Comparison of ENCODE assay signal across 8 cellular contexts in the genomic region with DNA sequence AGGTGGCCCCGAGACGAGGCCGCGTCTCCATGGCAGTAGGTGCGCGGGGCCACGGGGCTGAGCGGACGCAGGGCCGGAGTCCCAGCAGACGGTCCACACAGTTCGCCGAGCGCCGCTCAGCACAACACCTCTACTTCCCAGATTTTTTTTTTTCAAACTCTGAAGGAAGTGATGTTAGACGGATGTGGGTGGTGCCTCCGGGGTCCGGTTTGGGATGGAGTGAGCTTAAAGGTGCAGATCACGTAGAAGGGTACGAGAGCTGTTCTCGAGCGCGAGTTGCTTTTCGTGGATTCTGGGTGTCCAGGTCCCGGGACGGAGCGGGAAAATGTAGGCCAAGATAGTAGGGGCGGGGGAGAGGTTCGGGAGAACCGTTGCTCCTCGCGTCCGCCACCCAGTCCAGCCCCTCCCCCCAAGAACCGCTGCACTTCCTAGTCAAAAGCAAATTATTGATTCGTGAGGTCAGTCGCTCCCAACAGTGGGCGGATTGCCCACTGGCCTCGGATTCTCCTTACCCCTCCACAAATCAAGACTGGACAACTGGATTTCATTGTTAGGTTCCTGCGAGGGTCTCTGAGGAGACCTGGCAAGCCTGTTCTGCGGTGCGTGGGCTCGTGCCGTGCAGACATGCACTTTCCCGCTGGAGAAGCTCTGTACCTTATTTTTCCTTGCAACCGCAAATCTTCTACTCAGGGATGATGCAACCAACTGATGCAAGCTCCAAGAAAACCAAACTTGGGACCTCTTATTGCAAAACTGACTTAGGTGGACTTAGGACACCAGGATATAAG. TPM values are rescaled to one million over a fixed set of nuclear protein-coding genes. Genes with fewer than 3 reads are reported as not detected.
DNase-seq lines count a peak whose midpoint lies in the region; ATAC-seq, FAIRE-seq and TF ChIP-seq lines count a peak whose summit lies in the region.

TXNDC12 (minus strand) TSS at position 126 of the 788 bp plus-strand sequence; CDS start at position 31, 95 bp downstream.

- H3K9me3 ChIP-seq in BLaER1 = no peaks in the 10 kb centered on the region
- no peaks in the 10 kb centered on the region for H3K9me3 ChIP-seq in HepG2 (ENCODE audit: low read length)

- TF ChIP-seq RAD21 in HepG2 (CRISPR knock-in tag; IDR thresholded peaks at IDR 0.05) = no peak; the same call in 1 of the 2 replicates

- DNase-seq in NCI-H774 (lab: John Stamatoyannopoulos, UW) (peak; percentile 88), dermis microvascular lymphatic vessel endothelial cell (ENCODE audit: low read depth in 2 of 2) (peak; percentile 88 to 94), HepG2 (ENCODE audit: low spot score) (peak; percentile 95)
- peak; percentile 72 to 81 for DNase-seq in activated CD4-positive, alpha-beta T cell treated with anti-CD3 and anti-CD28 coated beads, Interleukin-2, amount 50 U/mL, for 48 hours
- peak; percentile 64 for DNase-seq in stimulated activated CD4-positive, alpha-beta T cell treated with anti-CD3 and anti-CD28 coated beads, Interleukin-4, amount 100 ng/mL, for 1 hour

- peaks cover 67% of the 10 kb centered on the region for H3K79me2 ChIP-seq in HepG2 (ENCODE audit: insufficient read depth, low read length)

- TF ChIP-seq CTCF in HepG2 (CRISPR knock-in tag; IDR thresholded peaks at IDR 0.05) = no peak

- CTCF ChIA-PET in HepG2 (lab: Yijun Ruan, JAX; ENCODE audit: low intra/inter-chr PET ratio, low total read pairs) = no interaction called here

- BruUV-seq in HepG2 (replicated peaks; lab: Mats Ljungman, UMichigan) = TSS peak; percentile 54

- in situ Hi-C loops in HepG2 (cut with HindIII; ENCODE audit: extremely low pct_ligation_motif_present, low pct_unique_long_range_greater_than_20kb) = no loop called here

- H3K27me3 ChIP-seq in BLaER1 (no peaks in the 10 kb centered on the region), HepG2 (ENCODE audit: control insufficient read depth in 1 of 2, insufficient read depth in 2 of 2, low read length in 2 of 2) (no peaks in the 10 kb centered on the region; a peak in 1 of 5 replicates)

- H3K4me3 ChIP-seq in BLaER1 (peak within 1 kb of the TSS; percentile 89), HepG2 (replicated peaks in 1 of 3; ENCODE audit: insufficient read depth in 1 of 3, low read depth in 2 of 3, low read length in 3 of 3) (peak within 1 kb of the TSS; percentile 85 to 89 (median 87))

- intact Hi-C loops in HepG2 (cut with micrococcal nuclease; ENCODE audit: unreplicated experiment) = loop anchor here (2.0 kb wide), 1 partner anchor 26 kb away; no protein-coding TSS in a partner anchor

- H3K36me3 ChIP-seq in BLaER1 (peaks cover 27% of the 10 kb centered on the region), HepG2 (replicated peaks in 1 of 2; ENCODE audit: control insufficient read depth in 1 of 2, insufficient read depth in 2 of 2, low read length in 2 of 2) (peaks cover under 1 to 7% of the 10 kb centered on the region in 2 experiments; a peak in 4 of 5 replicates)

- POLR2A ChIA-PET in HepG2 (lab: Yijun Ruan, JAX) = interaction anchor here (0.7 to 5.3 kb wide), 23 partner anchors 9 to 348 kb away, joined by 3 to 80 read pairs (median 4); partner anchors contain the start of genes CC2D1B and KTI12

- no peak within 1 kb of the TSS for H2AFZ ChIP-seq in HepG2 (ENCODE audit: low read length)

- TF ChIP-seq EP300 in HepG2 (IDR thresholded peaks at IDR 0.05; ENCODE audit: low read depth in 2 of 2, low read length in 2 of 2) (peak in 1 of 2 experiments; percentile 40; a peak in 1 of 4 replicates), HepG2 (CRISPR knock-in tag; IDR thresholded peaks at IDR 0.05; ENCODE audit: borderline replicate concordance) (peak; percentile 56; the same call in 1 of the 2 replicates)

- peak; percentile 56 for FAIRE-seq in HepG2 (lab: Jason Lieb, UNC)

- TF ChIP-seq POLR2A in HepG2 (IDR thresholded peaks at IDR 0.05; ENCODE audit: insufficient read depth in 1 of 2, low read depth in 2 of 2, low read length in 2 of 2) = peak; percentile 84 to 88

- peak within 1 kb of the TSS; percentile 96 for H3K27ac ChIP-seq in BLaER1
- H3K27ac ChIP-seq in HepG2 (ENCODE audit: extremely low read length, insufficient read depth, low read length) = peak within 1 kb of the TSS; percentile 91

- WGBS in HepG2 (ENCODE audit: low lambda C conversion rate) = 3% methylated on average over 19 of the region's 45 CpGs

- peak; percentile 33 for ATAC-seq in GM19324 (IDR thresholded peaks at IDR 0.05; ENCODE audit: low FRiP score, unreplicated experiment)
- peak; percentile 48 for ATAC-seq in HG03571 (IDR thresholded peaks at IDR 0.05; ENCODE audit: unreplicated experiment)
- peak; percentile 88 for ATAC-seq in HepG2

- H3K4me1 ChIP-seq in BLaER1 = peaks cover 48% of the 10 kb centered on the region
- H3K4me1 ChIP-seq in HepG2 (ENCODE audit: insufficient read depth, low read length) = peaks cover 51% of the 10 kb centered on the region

- H3K9ac ChIP-seq in BLaER1 (peak within 1 kb of the TSS; percentile 90), HepG2 (ENCODE audit: insufficient read depth, low read depth, low read length) (peak within 1 kb of the TSS; percentile 88)

- peaks cover 79% of the 10 kb centered on the region for H4K20me1 ChIP-seq in BLaER1
- peaks cover 26% of the 10 kb centered on the region for H4K20me1 ChIP-seq in HepG2 (ENCODE audit: insufficient read depth, low read length)

- peak within 1 kb of the TSS; percentile 92 for H3K4me2 ChIP-seq in BLaER1
- H3K4me2 ChIP-seq in HepG2 (ENCODE audit: low read depth, low read length) = peak within 1 kb of the TSS; percentile 81

TF ChIP-seq in HepG2, 621 proteins besides CTCF, POLR2A, EP300 and RAD21 (continues in another document):
- peak; percentile 78; the same call in 1 of the 2 replicates for TF ChIP-seq SALL2 (CRISPR knock-in tag; IDR thresholded peaks at IDR 0.05)
- peak; percentile 27; the same call in 1 of the 2 replicates for TF ChIP-seq ESRRA (CRISPR knock-in tag; IDR thresholded peaks at IDR 0.05; ENCODE audit: low read depth)
- peak; percentile 91 for TF ChIP-seq SSRP1 (CRISPR knock-in tag; IDR thresholded peaks at IDR 0.05)
- no peak for TF ChIP-seq RAD51 (IDR thresholded peaks at IDR 0.05; ENCODE audit: borderline replicate concordance)
- TF ChIP-seq, protein P1, sequence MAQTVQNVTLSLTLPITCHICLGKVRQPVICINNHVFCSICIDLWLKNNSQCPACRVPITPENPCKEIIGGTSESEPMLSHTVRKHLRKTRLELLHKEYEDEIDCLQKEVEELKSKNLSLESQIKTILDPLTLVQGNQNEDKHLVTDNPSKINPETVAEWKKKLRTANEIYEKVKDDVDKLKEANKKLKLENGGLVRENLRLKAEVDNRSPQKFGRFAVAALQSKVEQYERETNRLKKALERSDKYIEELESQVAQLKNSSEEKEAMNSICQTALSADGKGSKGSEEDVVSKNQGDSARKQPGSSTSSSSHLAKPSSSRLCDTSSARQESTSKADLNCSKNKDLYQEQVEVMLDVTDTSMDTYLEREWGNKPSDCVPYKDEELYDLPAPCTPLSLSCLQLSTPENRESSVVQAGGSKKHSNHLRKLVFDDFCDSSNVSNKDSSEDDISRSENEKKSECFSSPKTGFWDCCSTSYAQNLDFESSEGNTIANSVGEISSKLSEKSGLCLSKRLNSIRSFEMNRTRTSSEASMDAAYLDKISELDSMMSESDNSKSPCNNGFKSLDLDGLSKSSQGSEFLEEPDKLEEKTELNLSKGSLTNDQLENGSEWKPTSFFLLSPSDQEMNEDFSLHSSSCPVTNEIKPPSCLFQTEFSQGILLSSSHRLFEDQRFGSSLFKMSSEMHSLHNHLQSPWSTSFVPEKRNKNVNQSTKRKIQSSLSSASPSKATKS (CRISPR knock-in tag; IDR thresholded peaks at IDR 0.05) = 0 out of 2 replicates have a peak, but pooled peaks have one; percentile 72
- TF ChIP-seq, protein P2, sequence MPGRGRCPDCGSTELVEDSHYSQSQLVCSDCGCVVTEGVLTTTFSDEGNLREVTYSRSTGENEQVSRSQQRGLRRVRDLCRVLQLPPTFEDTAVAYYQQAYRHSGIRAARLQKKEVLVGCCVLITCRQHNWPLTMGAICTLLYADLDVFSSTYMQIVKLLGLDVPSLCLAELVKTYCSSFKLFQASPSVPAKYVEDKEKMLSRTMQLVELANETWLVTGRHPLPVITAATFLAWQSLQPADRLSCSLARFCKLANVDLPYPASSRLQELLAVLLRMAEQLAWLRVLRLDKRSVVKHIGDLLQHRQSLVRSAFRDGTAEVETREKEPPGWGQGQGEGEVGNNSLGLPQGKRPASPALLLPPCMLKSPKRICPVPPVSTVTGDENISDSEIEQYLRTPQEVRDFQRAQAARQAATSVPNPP (CRISPR knock-in tag; IDR thresholded peaks at IDR 0.05) = peak; percentile 35; the same call in 1 of the 2 replicates
- TF ChIP-seq MAF1 (CRISPR knock-in tag; IDR thresholded peaks at IDR 0.05; ENCODE audit: borderline replicate concordance) = peak; percentile 28; the same call in 1 of the 2 replicates
- peak; percentile 73; the same call in 1 of the 2 replicates for TF ChIP-seq BRD4 (CRISPR knock-in tag; IDR thresholded peaks at IDR 0.05)

RNA-seq across cellular contexts. Expression of gene TXNDC12, which starts in this region (rescaled TPM):
- total RNA-seq in dermis microvascular lymphatic vessel endothelial cell (20.2 and 20.3 TPM in 2 replicates), HepG2 (2016; rRNA removed; fragmentation: Illumina TruSeq; extraction: Trizol) (41.7 and 67.2 TPM in 2 replicates)
- 16.5 and 18.9 TPM in 2 replicates for total RNA-seq in HepG2 (2016; cell fraction: cytosol; rRNA removed; fragmentation: Illumina TruSeq; extraction: Trizol; ENCODE audit: low read depth)
- 53.9 and 75.5 TPM in 2 replicates for total RNA-seq in HepG2 (2016; cell fraction: insoluble cytoplasmic fraction; rRNA removed; fragmentation: Illumina TruSeq; extraction: Trizol)
- total RNA-seq in HepG2 (2016; cell fraction: membrane; rRNA removed; fragmentation: Illumina TruSeq; extraction: Trizol) = 29.2 and 32.2 TPM in 2 replicates
- 48.0 and 55.0 TPM in 2 replicates for total RNA-seq in HepG2 (2016; cell fraction: nucleus; rRNA removed; fragmentation: Illumina TruSeq; extraction: Trizol)
- 55.9 and 65.6 TPM in 2 replicates for polyA plus RNA-seq in HepG2 (2011; rRNA removed)
- 48.6 and 71.0 TPM in 2 replicates for polyA plus RNA-seq in HepG2 (2011; cell fraction: cytosol; rRNA removed)
- polyA plus RNA-seq in HepG2 (2011; cell fraction: nucleus; rRNA removed) = 17.5 and 19.1 TPM in 2 replicates
- polyA plus RNA-seq in HepG2 (2012) = 46.7 and 93.9 TPM in 2 replicates
- polyA plus RNA-seq in HepG2 (2016; cell fraction: cytosol; fragmentation: Illumina TruSeq; extraction: Trizol; ENCODE audit: low read depth) = 19.0 and 19.3 TPM in 2 replicates
- polyA plus RNA-seq in HepG2 (2016; cell fraction: insoluble cytoplasmic fraction; fragmentation: Illumina TruSeq; extraction: Trizol; ENCODE audit: low read depth) = 37.7 and 44.4 TPM in 2 replicates
- polyA plus RNA-seq in HepG2 (2016; cell fraction: membrane; fragmentation: Illumina TruSeq; extraction: Trizol; ENCODE audit: low read depth) = 24.3 and 28.1 TPM in 2 replicates
- 61.2 and 77.2 TPM in 2 replicates for polyA plus RNA-seq in HepG2 (2016; cell fraction: nucleus; fragmentation: Illumina TruSeq; extraction: Trizol; ENCODE audit: insufficient read depth, low read depth)
- 32.1 and 68.8 TPM in 2 replicates for polyA minus RNA-seq in HepG2 (2011; rRNA and poly(A)+ RNA removed; ENCODE audit: low replicate concordance)
- polyA minus RNA-seq in HepG2 (2011; cell fraction: cytosol; rRNA and poly(A)+ RNA removed) = 69.7 and 82.4 TPM in 2 replicates
- 24.1 and 28.7 TPM in 2 replicates for polyA minus RNA-seq in HepG2 (2011; cell fraction: nucleus; rRNA and poly(A)+ RNA removed)

Comparison
In these comparisons a context has a peak if more than half of its experiments do, and no peak if none do; other contexts are left out.
1. Peak in every context shown above with its lines: DNase-seq, ATAC-seq, H3K4me3 ChIP-seq and H3K27ac ChIP-seq.
2. ATAC-seq: peak in every context shown above with its lines; median percentile 88 in HepG2; 48 in HG03571; 33 in GM19324.